ENCODE assay signal across 9 cellular contexts in genomic region chr6:159008656-159009288, GRCh38. TPM values are rescaled to one million over a fixed set of nuclear protein-coding genes. Genes with fewer than 3 reads are reported as not detected.
DNase-seq lines count a peak whose midpoint lies in the region; ATAC-seq and TF ChIP-seq lines count a peak whose summit lies in the region.
"Had no signal": no experiment of that assay in that cellular context is flagged by ENCODE, and none has a peak within 500 bp of the region (broad histone marks: within the 10 kb centered on the region; RNA-seq: fewer than 3 reads in every experiment).

No MANE protein-coding gene starts in this region.

- ATAC-seq in Right ventricle myocardium superior (ENCODE audit: poor library complexity) = peak; percentile 54
- peak; percentile 63 for ATAC-seq in HG02938 (IDR thresholded peaks at IDR 0.05; ENCODE audit: unreplicated experiment)
- peak; percentile 64 for ATAC-seq in PC-3
- no peak for ATAC-seq in GM18505 (IDR thresholded peaks at IDR 0.05; ENCODE audit: unreplicated experiment)
- ATAC-seq in aorta (ENCODE audit: low FRiP score) = no peak

- H4K20me1 ChIP-seq in PC-3 (ENCODE audit: low read length) = no peaks in the 10 kb centered on the region

- peaks cover 8% of the 10 kb centered on the region for H3K4me1 Mint-ChIP-seq in nephron progenitor cell

- H3F3A ChIP-seq in PC-3 (ENCODE audit: low read length, unreplicated experiment) = no peaks in the 10 kb centered on the region

- no peaks in the 10 kb centered on the region for H3K79me2 ChIP-seq in PC-3 (ENCODE audit: low read length)

- POLR2A ChIA-PET in PC-3 (lab: Charles Lee; ENCODE audit: unreplicated experiment) = no interaction called here

- peaks cover 2% of the 10 kb centered on the region for H3K27me3 Mint-ChIP-seq in nephron progenitor cell (ENCODE audit: low read depth, poor library complexity)

- no peak for DNase-seq in Right ventricle myocardium superior
- DNase-seq in cardiac septum (ENCODE audit: low spot score) = no peak
- peak; percentile 54 for DNase-seq in PC-3
- DNase-seq in dermis microvascular lymphatic vessel endothelial cell (ENCODE audit: low read depth in 2 of 2) = peak; percentile 30 to 49
- DNase-seq in nephron progenitor cell = no peak
- no peak for DNase-seq in aorta

- no TSS peak for BruUV-seq in PC-3 (replicated peaks; lab: Mats Ljungman, UMichigan)

- H3K36me3 ChIP-seq in PC-3 (ENCODE audit: low read depth, low read length) (no peaks in the 10 kb centered on the region), aorta (ENCODE audit: control insufficient read depth in 1 of 2, insufficient read depth in 2 of 2, low read length in 1 of 2) (no peaks in the 10 kb centered on the region)
- H3K36me3 ChIP-seq: thoracic aorta had no signal

- no peak overlapping the region for H3K27ac Mint-ChIP-seq in nephron progenitor cell

- no peaks in the 10 kb centered on the region for H3K9me3 Mint-ChIP-seq in nephron progenitor cell

- H3K27me3 ChIP-seq in PC-3 (ENCODE audit: low read length) (no peaks in the 10 kb centered on the region), aorta (ENCODE audit: control insufficient read depth in 1 of 2, insufficient read depth in 2 of 2, low read length in 1 of 2) (no peaks in the 10 kb centered on the region)

- no peak overlapping the region for H3K4me3 ChIP-seq in PC-3 (ENCODE audit: low read length)
- H3K4me3 ChIP-seq in aorta (ENCODE audit: low read length in 2 of 2) = no peak overlapping the region
- H3K4me3 ChIP-seq: thoracic aorta had no signal

- H3K4me1 ChIP-seq in PC-3 (ENCODE audit: insufficient read depth, low read length) (no peaks in the 10 kb centered on the region), aorta (ENCODE audit: control insufficient read depth in 1 of 2, insufficient read depth in 2 of 2, low read length in 2 of 2) (no peaks in the 10 kb centered on the region)

- TF ChIP-seq POLR2A in GM18505 (IDR thresholded peaks at IDR 0.05; ENCODE audit: borderline replicate concordance, extremely low read depth, insufficient read depth, insufficient read length) = no peak

- WGBS in aorta, 2 donors = 80 to 84% methylated on average over 10 of the region's 10 CpGs

- TF ChIP-seq CTCF in PC-3 (conservative IDR thresholded peaks at IDR 0.05; ENCODE audit: low read depth, low read length) (peak; percentile 58), nephron progenitor cell (IDR thresholded peaks at IDR 0.05) (peak; percentile 29)

- H3K9me2 ChIP-seq in PC-3 (replicated peaks; ENCODE audit: low read length) = no peaks in the 10 kb centered on the region

- intact Hi-C loops in Right ventricle myocardium superior (cut with DNase I) (loop anchor here (10.0 kb wide), 1 partner anchor 126 kb away; no protein-coding TSS in a partner anchor), cardiac septum (cut with DNase I) (loop anchor here (1.0 to 10.0 kb wide), 2 partner anchors 96 to 126 kb away; no protein-coding TSS in a partner anchor), PC-3 (cut with micrococcal nuclease) (loop anchor here (1.0 kb wide), 2 partner anchors 96 to 126 kb away; no protein-coding TSS in a partner anchor), aorta (cut with DNase I) (no loop called here)

- H3K36me3 Mint-ChIP-seq in nephron progenitor cell (ENCODE audit: low read depth) = no peaks in the 10 kb centered on the region

- H2AFZ ChIP-seq in PC-3 (ENCODE audit: low read length) = no peak overlapping the region

- H3K27ac ChIP-seq in PC-3 (ENCODE audit: low read length) = no peak overlapping the region
- no peak overlapping the region for H3K27ac ChIP-seq in aorta (ENCODE audit: low read depth in 1 of 2, low read length in 2 of 2)
- H3K27ac ChIP-seq: thoracic aorta had no signal

- H3K9ac ChIP-seq in PC-3 (ENCODE audit: low read length) = no peak overlapping the region

- no peak overlapping the region for H3K4me2 ChIP-seq in PC-3 (ENCODE audit: low read length)

- CTCF ChIA-PET in PC-3 (lab: Charles Lee) = interaction anchor here (1.0 to 1.4 kb wide), 3 partner anchors 9 to 126 kb away, joined by 4 to 14 read pairs (median 6); partner anchors contain the start of gene RSPH3

- H3K9me3 ChIP-seq in PC-3 (ENCODE audit: low read length) (no peaks in the 10 kb centered on the region), aorta (ENCODE audit: control insufficient read depth, low read length) (no peaks in the 10 kb centered on the region)
- H3K9me3 ChIP-seq: thoracic aorta had no signal

- no peak overlapping the region for H3K4me3 Mint-ChIP-seq in nephron progenitor cell

RNA-seq across cellular contexts. Expression of gene RSPH3, which starts 8.8 kb away (rescaled TPM):
- total RNA-seq in Right ventricle myocardium superior (9.5 TPM), cardiac septum (8.9 TPM), PC-3 (2014; rRNA removed) (2.9 and 3.1 TPM in 2 replicates), dermis microvascular lymphatic vessel endothelial cell (2.3 and 2.7 TPM in 2 replicates), aorta (1 to 10 TPM; 4.9 to 8.1 TPM)
- 1 to 10 TPM; 2.7 to 4.6 TPM for polyA plus RNA-seq in aorta

RNA-seq across cellular contexts. Expression of gene TAGAP, which starts 36.0 kb away (rescaled TPM):
- total RNA-seq in Right ventricle myocardium superior (1.1 TPM), cardiac septum (0.75 TPM), PC-3 (2014; rRNA removed) (not detected in 2 replicates), dermis microvascular lymphatic vessel endothelial cell (under 0.01 TPM in 2 replicates), aorta (1 to 10 TPM; 5.1 to 5.8 TPM)
- 1 to 10 TPM in 1 of 2 donors, under 1 TPM in 1; 0.23 to 2.5 TPM for polyA plus RNA-seq in aorta

Comparison
In these comparisons a context has a peak if more than half of its experiments do, and no peak if none do; other contexts are left out.
1. ATAC-seq: peak in Right ventricle myocardium superior (single experiment), HG02938 (single experiment) and PC-3 (single experiment); none in GM18505 (single experiment) and aorta (single experiment).
2. DNase-seq: peak in PC-3 (single experiment) and dermis microvascular lymphatic vessel endothelial cell (2 of 2); none in Right ventricle myocardium superior (single experiment), cardiac septum (single experiment), nephron progenitor cell (single experiment) and aorta (0 of 2).
3. intact Hi-C loops: an anchor here in Right ventricle myocardium superior (10.0 kb wide), cardiac septum (1.0 to 10.0 kb wide) and PC-3 (1.0 kb wide); none called in aorta.